ENCODE assay signal across 25 cellular contexts in the genomic region with DNA sequence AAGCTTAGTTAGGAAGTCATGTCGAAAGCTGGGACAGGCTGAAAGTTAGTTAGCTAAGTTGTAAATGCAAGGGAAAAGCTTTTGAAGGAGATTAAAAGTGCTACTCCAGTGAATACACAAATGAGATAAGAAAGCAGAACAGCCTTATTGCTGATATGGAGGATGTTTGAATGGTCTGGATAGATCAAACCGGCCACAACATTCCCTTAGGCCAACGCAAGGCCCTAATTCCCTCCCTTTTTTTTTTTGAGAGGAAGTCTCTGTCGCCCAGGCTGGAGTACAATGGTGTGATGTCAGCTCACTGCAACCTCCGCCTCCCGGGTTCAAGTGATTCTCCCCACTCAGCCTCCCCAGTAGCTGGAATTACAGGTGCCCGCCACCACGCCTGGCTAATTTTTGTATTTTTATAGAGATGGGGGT. TPM values are rescaled to one million over a fixed set of nuclear protein-coding genes. Genes with fewer than 3 reads are reported as not detected.
DNase-seq lines count a peak whose midpoint lies in the region; ATAC-seq and TF ChIP-seq lines count a peak whose summit lies in the region.
"Had no signal": no experiment of that assay in that cellular context is flagged by ENCODE, and none has a peak within 500 bp of the region (broad histone marks: within the 10 kb centered on the region; RNA-seq: fewer than 3 reads in every experiment).

No MANE protein-coding gene starts in this region.

- no peak overlapping the region for H3K4me3 Mint-ChIP-seq in progenitor cell of endocrine pancreas (ENCODE audit: low read depth)
- H3K4me3 Mint-ChIP-seq in activated naive CD4-positive, alpha-beta T cell treated with anti-CD3 and anti-CD28 coated beads for 36 hours = no peak overlapping the region
- H3K4me3 Mint-ChIP-seq: nephron progenitor cell had no signal

- no peak for TF ChIP-seq CTCF in left lung (IDR thresholded peaks at IDR 0.05)
- no peak for TF ChIP-seq CTCF in progenitor cell of endocrine pancreas (IDR thresholded peaks at IDR 0.05; ENCODE audit: unreplicated experiment)

- intact Hi-C loops in left lung (cut with DNase I) = no loop called here
- intact Hi-C loops in activated naive CD4-positive, alpha-beta T cell treated with anti-CD3 and anti-CD28 coated beads for 36 hours (cut with micrococcal nuclease) = no loop called here
- intact Hi-C loops in posterior vena cava (cut with DNase I) = no loop called here

- H3K27ac Mint-ChIP-seq in progenitor cell of endocrine pancreas = peak overlapping the region; percentile 79
- H3K27ac Mint-ChIP-seq in activated naive CD4-positive, alpha-beta T cell treated with anti-CD3 and anti-CD28 coated beads for 36 hours = no peak overlapping the region
- H3K27ac Mint-ChIP-seq: nephron progenitor cell had no signal

- DNase-seq in KBM-7 = peak; percentile 25
- DNase-seq in SW480 (ENCODE audit: low spot score) = peak; percentile 31
- DNase-seq in left lung = no peak
- DNase-seq in progenitor cell of endocrine pancreas (ENCODE audit: low spot score, unreplicated experiment) = no peak
- no peak for DNase-seq in stimulated activated CD4-positive, alpha-beta T cell treated with anti-CD3 and anti-CD28 coated beads, Interleukin-4, amount 100 ng/mL, for 24 hours
- no peak for DNase-seq in stimulated activated CD4-positive, alpha-beta T cell treated with anti-CD3 and anti-CD28 coated beads, Interleukin-2, amount 100 ng/mL, for 48 hours
- DNase-seq in activated naive CD4-positive, alpha-beta T cell treated with anti-CD3 and anti-CD28 coated beads for 36 hours = no peak
- DNase-seq in posterior vena cava (ENCODE audit: low spot score) = no peak
- DNase-seq: activated gamma-delta T cell; brain microvascular endothelial cell; CD4-positive, CD25-positive, alpha-beta regulatory T cell; DMS153; effector CD4-positive, alpha-beta T cell; foreskin keratinocyte; left colon; NCI-H1092; NCI-H187 treated with DMSO at 0.1 percent for 48 hours; NCI-H345; NCI-H82; nephron progenitor cell; PC-3; Right ventricle myocardium superior; T1000 had no signal

- peaks cover 0 to 8% of the 10 kb centered on the region in 2 donors for H3K4me1 ChIP-seq in left lung
- H3K4me1 ChIP-seq: foreskin keratinocyte, prostate gland had no signal

- no peak overlapping the region for H3K4me3 ChIP-seq in left lung
- H3K4me3 ChIP-seq: prostate gland, upper lobe of left lung had no signal

- peaks cover 7% of the 10 kb centered on the region for H3K9me3 Mint-ChIP-seq in progenitor cell of endocrine pancreas (ENCODE audit: low read depth)
- H3K9me3 Mint-ChIP-seq in activated naive CD4-positive, alpha-beta T cell treated with anti-CD3 and anti-CD28 coated beads for 36 hours = peaks cover 2% of the 10 kb centered on the region
- H3K9me3 Mint-ChIP-seq: CD4-positive, CD25-positive, alpha-beta regulatory T cell had no signal

- H3K27me3 Mint-ChIP-seq in progenitor cell of endocrine pancreas = no peaks in the 10 kb centered on the region
- H3K27me3 Mint-ChIP-seq in activated naive CD4-positive, alpha-beta T cell treated with anti-CD3 and anti-CD28 coated beads for 36 hours (ENCODE audit: low read depth) = no peaks in the 10 kb centered on the region
- H3K27me3 Mint-ChIP-seq: CD4-positive, CD25-positive, alpha-beta regulatory T cell had no signal

- no peaks in the 10 kb centered on the region for H3K9me3 ChIP-seq in left lung
- H3K9me3 ChIP-seq: prostate gland, upper lobe of left lung had no signal

- ATAC-seq in left lung = peak; percentile 82
- ATAC-seq: foreskin keratinocyte, left colon, PC-3 had no signal

- peak overlapping the region in 1 of 2 donors; percentile 1 for H3K27ac ChIP-seq in left lung
- H3K27ac ChIP-seq: brain microvascular endothelial cell, foreskin keratinocyte, prostate gland, upper lobe of left lung had no signal

- H3K4me1 Mint-ChIP-seq in progenitor cell of endocrine pancreas (ENCODE audit: low read depth) = peaks cover 14% of the 10 kb centered on the region
- H3K4me1 Mint-ChIP-seq in activated naive CD4-positive, alpha-beta T cell treated with anti-CD3 and anti-CD28 coated beads for 36 hours (ENCODE audit: low read depth) = no peaks in the 10 kb centered on the region

- no peaks in the 10 kb centered on the region for H3K36me3 ChIP-seq in left lung
- H3K36me3 ChIP-seq: brain microvascular endothelial cell, prostate gland, upper lobe of left lung had no signal

- no peaks in the 10 kb centered on the region for H3K27me3 ChIP-seq in left lung
- H3K27me3 ChIP-seq: brain microvascular endothelial cell, foreskin keratinocyte, upper lobe of left lung had no signal

- in situ Hi-C loops in KBM-7 (cut with MboI; ENCODE audit: low pct_unique_long_range_greater_than_20kb, low sequenced_read_pairs) = no loop called here

- H3K36me3 Mint-ChIP-seq in progenitor cell of endocrine pancreas (ENCODE audit: insufficient read depth) = peaks cover 8% of the 10 kb centered on the region
- H3K36me3 Mint-ChIP-seq in activated naive CD4-positive, alpha-beta T cell treated with anti-CD3 and anti-CD28 coated beads for 36 hours (ENCODE audit: low read depth) = peaks cover 8% of the 10 kb centered on the region

- CTCF ChIA-PET in activated naive CD4-positive, alpha-beta T cell treated with anti-CD3 and anti-CD28 coated beads for 36 hours (lab: Charles Lee) = no interaction called here

RNA-seq across cellular contexts. Expression of gene WEE1, which starts 23.3 kb away (rescaled TPM):
- total RNA-seq in left lung (10 to 100 TPM; 20.7 to 28.9 TPM), progenitor cell of endocrine pancreas (154 and 179 TPM in 2 replicates), posterior vena cava (10 to 100 TPM; 16.7 to 24.0 TPM)
- 10 to 100 TPM; 41.8 to 46.6 TPM for total RNA-seq in activated naive CD4-positive, alpha-beta T cell treated with anti-CD3 and anti-CD28 coated beads for 36 hours

Comparison
In these comparisons a context has a peak if more than half of its experiments do, and no peak if none do; other contexts are left out.
1. DNase-seq: peak in KBM-7 (single experiment) and SW480 (single experiment); none in left lung (0 of 2), progenitor cell of endocrine pancreas (single experiment), stimulated activated CD4-positive, alpha-beta T cell treated with anti-CD3 and anti-CD28 coated beads, Interleukin-4, amount 100 ng/mL, for 24 hours (single experiment), stimulated activated CD4-positive, alpha-beta T cell treated with anti-CD3 and anti-CD28 coated beads, Interleukin-2, amount 100 ng/mL, for 48 hours (0 of 2), activated naive CD4-positive, alpha-beta T cell treated with anti-CD3 and anti-CD28 coated beads for 36 hours (single experiment) and posterior vena cava (single experiment).